Comparison of ENCODE assay signal across 17 cellular contexts in genomic region chr1:201400257-201401230, GRCh38. TPM values are rescaled to one million over a fixed set of nuclear protein-coding genes. Genes with fewer than 3 reads are reported as not detected.
DNase-seq lines count a peak whose midpoint lies in the region; ATAC-seq and TF ChIP-seq lines count a peak whose summit lies in the region.
"Had no signal": no experiment of that assay in that cellular context is flagged by ENCODE, and none has a peak within 500 bp of the region (broad histone marks: within the 10 kb centered on the region; RNA-seq: fewer than 3 reads in every experiment).

No MANE protein-coding gene starts in this region.

- H3K9ac ChIP-seq in iPS-18a (ENCODE audit: low read length): peak overlapping the region; percentile 69

- ATAC-seq in body of pancreas: no peak
- ATAC-seq in esophagus mucosa: no peak
- ATAC-seq in natural killer cell treated with Interleukin-12 subunit alpha and Interleukin-12 subunit beta and Interleukin-15 and Interleukin-18, amount 100 ng/mL, for 72 hours: no peak
- ATAC-seq in GM21447 (IDR thresholded peaks at IDR 0.05; ENCODE audit: unreplicated experiment): no peak
- ATAC-seq: activated T-cell treated with anti-CD3 and anti-CD28 coated beads, Interleukin-2, amount 50 U/mL, for 72 hours; natural killer cell; stimulated activated naive CD8-positive, alpha-beta T cell treated with anti-CD3 and anti-CD28 coated beads, Interleukin-15, Interleukin-2, amounts not matched to agents 100 U/mL and 50 U/mL, for 24 hours had no signal

- H3K27me3 Mint-ChIP-seq in nephron progenitor cell (ENCODE audit: low read depth, poor library complexity): peaks cover 9% of the 10 kb centered on the region
- H3K27me3 Mint-ChIP-seq in natural killer cell treated with Interleukin-12 subunit alpha and Interleukin-12 subunit beta and Interleukin-15 and Interleukin-18, amount 100 ng/mL, for 72 hours: peaks cover 22 to 23% of the 10 kb centered on the region in 2 donors

- intact Hi-C loops in body of pancreas (cut with DNase I): no loop called here

- H3K9me3 ChIP-seq in body of pancreas (no peaks in the 10 kb centered on the region), iPS-18a (ENCODE audit: control insufficient read depth, low read depth, low read length) (no peaks in the 10 kb centered on the region)
- H3K9me3 ChIP-seq: sigmoid colon had no signal

- no peak for TF ChIP-seq POLR2A in body of pancreas (IDR thresholded peaks at IDR 0.05)

- TF ChIP-seq CTCF in C4-2B (conservative IDR thresholded peaks at IDR 0.05) (no peak), body of pancreas (IDR thresholded peaks at IDR 0.05) (no peak), nephron progenitor cell (IDR thresholded peaks at IDR 0.05) (no peak)

- H3K4me1 ChIP-seq in body of pancreas (peaks cover 69% of the 10 kb centered on the region), iPS-18a (ENCODE audit: control insufficient read depth, low read depth, low read length) (peaks cover 3% of the 10 kb centered on the region)

- peak overlapping the region; percentile 14 for H3K4me3 Mint-ChIP-seq in nephron progenitor cell
- no peak overlapping the region for H3K4me3 Mint-ChIP-seq in natural killer cell treated with Interleukin-12 subunit alpha and Interleukin-12 subunit beta and Interleukin-15 and Interleukin-18, amount 100 ng/mL, for 72 hours
- H3K4me3 Mint-ChIP-seq: activated CD4-positive, alpha-beta T cell treated with anti-CD3 and anti-CD28 coated beads, Interleukin-2, amount 10 ng/mL, durations not matched to agents 7 days and 5 days; activated T-cell treated with anti-CD3 and anti-CD28 coated beads, Interleukin-2, amount 50 U/mL, for 72 hours; immature natural killer cell; natural killer cell had no signal

- H3K4me3 ChIP-seq in body of pancreas: no peak overlapping the region
- peak overlapping the region; percentile 62 for H3K4me3 ChIP-seq in iPS-18a (ENCODE audit: low read length)

- DNase-seq in body of pancreas (no peak), nephron progenitor cell (no peak)
- no peak for DNase-seq in natural killer cell treated with Interleukin-12 subunit alpha and Interleukin-12 subunit beta and Interleukin-15 and Interleukin-18, amount 100 ng/mL, for 72 hours (ENCODE audit: low spot score)
- DNase-seq in activated CD8-positive, alpha-beta memory T cell treated with anti-CD3 and anti-CD28 coated beads, Interleukin-2, amount 50 U/mL, for 4 hours: no peak
- DNase-seq: activated CD4-positive, alpha-beta T cell treated with anti-CD3 and anti-CD28 coated beads, Interleukin-2, amount 10 ng/mL, durations not matched to agents 7 days and 5 days; activated T-cell treated with anti-CD3 and anti-CD28 coated beads, Interleukin-2, amount 50 U/mL, for 72 hours; immature natural killer cell; natural killer cell; NCI-H187 treated with DMSO at 0.1 percent for 48 hours; NCI-H524 treated with DMSO at 0.1 percent for 48 hours; sigmoid colon; stimulated activated naive CD8-positive, alpha-beta T cell treated with anti-CD3 and anti-CD28 coated beads, Interleukin-15, Interleukin-2, amounts not matched to agents 100 U/mL and 50 U/mL, for 24 hours had no signal

- no peaks in the 10 kb centered on the region for H3K9me3 Mint-ChIP-seq in nephron progenitor cell
- no peaks in the 10 kb centered on the region for H3K9me3 Mint-ChIP-seq in natural killer cell treated with Interleukin-12 subunit alpha and Interleukin-12 subunit beta and Interleukin-15 and Interleukin-18, amount 100 ng/mL, for 72 hours
- H3K9me3 Mint-ChIP-seq: activated CD4-positive, alpha-beta T cell treated with anti-CD3 and anti-CD28 coated beads, Interleukin-2, amount 10 ng/mL, durations not matched to agents 7 days and 5 days; activated T-cell treated with anti-CD3 and anti-CD28 coated beads, Interleukin-2, amount 50 U/mL, for 72 hours; immature natural killer cell; natural killer cell had no signal

- H3K36me3 ChIP-seq in body of pancreas (replicated peaks in 1 of 2; ENCODE audit: insufficient read depth in 1 of 2, low read depth in 2 of 2) (no peaks in the 10 kb centered on the region), iPS-18a (ENCODE audit: control insufficient read depth, low read depth, low read length) (no peaks in the 10 kb centered on the region)
- H3K36me3 ChIP-seq: sigmoid colon had no signal

- H3K27ac ChIP-seq in C4-2B (peak overlapping the region; percentile 93), body of pancreas (peak overlapping the region; percentile 93 to 98 (median 96)), iPS-18a (ENCODE audit: low read length) (no peak overlapping the region)
- H3K27ac ChIP-seq: sigmoid colon had no signal

- no peaks in the 10 kb centered on the region for H3K27me3 ChIP-seq in body of pancreas
- H3K27me3 ChIP-seq in iPS-18a (ENCODE audit: control insufficient read depth, insufficient read depth, low read length): peaks cover 31% of the 10 kb centered on the region

- 54 to 59% methylated on average over 11 to 12 of the region's 12 CpGs for WGBS in body of pancreas, 2 donors

- no peak overlapping the region for H3K27ac Mint-ChIP-seq in nephron progenitor cell
- H3K27ac Mint-ChIP-seq in natural killer cell treated with Interleukin-12 subunit alpha and Interleukin-12 subunit beta and Interleukin-15 and Interleukin-18, amount 100 ng/mL, for 72 hours: no peak overlapping the region
- H3K27ac Mint-ChIP-seq: activated CD4-positive, alpha-beta T cell treated with anti-CD3 and anti-CD28 coated beads, Interleukin-2, amount 10 ng/mL, durations not matched to agents 7 days and 5 days; activated T-cell treated with anti-CD3 and anti-CD28 coated beads, Interleukin-2, amount 50 U/mL, for 72 hours; immature natural killer cell; natural killer cell had no signal

- peaks cover 6% of the 10 kb centered on the region for H3K4me1 Mint-ChIP-seq in nephron progenitor cell
- H3K4me1 Mint-ChIP-seq in natural killer cell treated with Interleukin-12 subunit alpha and Interleukin-12 subunit beta and Interleukin-15 and Interleukin-18, amount 100 ng/mL, for 72 hours (ENCODE audit: low read depth in 2 of 2): no peaks in the 10 kb centered on the region
- H3K4me1 Mint-ChIP-seq: activated CD4-positive, alpha-beta T cell treated with anti-CD3 and anti-CD28 coated beads, Interleukin-2, amount 10 ng/mL, durations not matched to agents 7 days and 5 days; immature natural killer cell; natural killer cell had no signal

- H3K36me3 Mint-ChIP-seq in nephron progenitor cell (ENCODE audit: low read depth): no peaks in the 10 kb centered on the region
- H3K36me3 Mint-ChIP-seq in natural killer cell treated with Interleukin-12 subunit alpha and Interleukin-12 subunit beta and Interleukin-15 and Interleukin-18, amount 100 ng/mL, for 72 hours: no peaks in the 10 kb centered on the region
- H3K36me3 Mint-ChIP-seq: immature natural killer cell, natural killer cell had no signal

RNA-seq across cellular contexts. Expression of gene LAD1, which starts 1.4 kb away (rescaled TPM):
- total RNA-seq in body of pancreas (10 to 100 TPM; 46.1 to 54.7 TPM), esophagus mucosa (328 TPM)
- not detected for total RNA-seq in natural killer cell treated with Interleukin-12 subunit alpha and Interleukin-12 subunit beta and Interleukin-15 and Interleukin-18, amount 100 ng/mL, for 72 hours
- total RNA-seq: activated CD4-positive, alpha-beta T cell treated with anti-CD3 and anti-CD28 coated beads, Interleukin-2, amount 10 ng/mL, durations not matched to agents 7 days and 5 days; activated T-cell treated with anti-CD3 and anti-CD28 coated beads, Interleukin-2, amount 50 U/mL, for 72 hours; sigmoid colon; T-helper 1 cell treated with Interleukin-12 subunit alpha and Interleukin-12 subunit beta and Interleukin-4 antibody, amounts not matched to agents 30 ng/mL and 1 ng/mL, for 36 hours had no signal

RNA-seq across cellular contexts. Expression of gene TNNI1, which starts 21.0 kb away (rescaled TPM):
- total RNA-seq in body of pancreas (not detected), esophagus mucosa (not detected)
- not detected for total RNA-seq in natural killer cell treated with Interleukin-12 subunit alpha and Interleukin-12 subunit beta and Interleukin-15 and Interleukin-18, amount 100 ng/mL, for 72 hours
- total RNA-seq: activated CD4-positive, alpha-beta T cell treated with anti-CD3 and anti-CD28 coated beads, Interleukin-2, amount 10 ng/mL, durations not matched to agents 7 days and 5 days; activated T-cell treated with anti-CD3 and anti-CD28 coated beads, Interleukin-2, amount 50 U/mL, for 72 hours; sigmoid colon had no signal

RNA-seq across cellular contexts. Expression of gene TNNT2, which starts 23.1 kb away (rescaled TPM):
- total RNA-seq in body of pancreas (1 to 10 TPM in 1 of 2 donors, not detected in 1; 1.8 TPM), esophagus mucosa (3.9 TPM)
- not detected for total RNA-seq in natural killer cell treated with Interleukin-12 subunit alpha and Interleukin-12 subunit beta and Interleukin-15 and Interleukin-18, amount 100 ng/mL, for 72 hours
- total RNA-seq: activated CD4-positive, alpha-beta T cell treated with anti-CD3 and anti-CD28 coated beads, Interleukin-2, amount 10 ng/mL, durations not matched to agents 7 days and 5 days; activated T-cell treated with anti-CD3 and anti-CD28 coated beads, Interleukin-2, amount 50 U/mL, for 72 hours; natural killer cell; T-helper 1 cell treated with Interleukin-12 subunit alpha and Interleukin-12 subunit beta and Interleukin-4 antibody, amounts not matched to agents 30 ng/mL and 1 ng/mL, for 36 hours had no signal

Comparison
In these comparisons a context has a peak if more than half of its experiments do, and no peak if none do; other contexts are left out.
1. RNA of gene LAD1, which starts 1.4 kb away (total RNA-seq): 328 TPM in esophagus mucosa (single experiment) and 46.1 to 54.7 TPM in body of pancreas; not detected in natural killer cell treated with Interleukin-12 subunit alpha and Interleukin-12 subunit beta and Interleukin-15 and Interleukin-18, amount 100 ng/mL, for 72 hours; every median in the first group is over 10 times any median in the second.